In genomic region chr14:34139160-34140121, GRCh38 we compare ENCODE assay signal across 1 cellular context.
A peak's percentile ranks its signal among the peaks of the same experiment; 100 is the strongest.
TF ChIP-seq lines count a peak whose summit lies in the region.
"Not testable (repeated sequence)": the region's sequence is repeated elsewhere in the genome, so short reads cannot be mapped to it uniquely, and the experiment has no call there.

No MANE protein-coding gene starts in this region.

TF ChIP-seq in HepG2, 621 proteins besides CTCF, POLR2A, EP300 and RAD21 (continued from another document and continues in another):
- TF ChIP-seq ZBTB26 (CRISPR knock-in tag; IDR thresholded peaks at IDR 0.05; ENCODE audit: borderline replicate concordance) (0 out of 2 replicates have a peak, but pooled peaks have one; percentile 24), ZNF460 (CRISPR knock-in tag; IDR thresholded peaks at IDR 0.05; ENCODE audit: borderline replicate concordance) (0 out of 2 replicates have a peak, but pooled peaks have one; percentile 7), YEATS2 (CRISPR knock-in tag; IDR thresholded peaks at IDR 0.05; ENCODE audit: borderline replicate concordance) (peak; percentile 72; the same call in 1 of the 2 replicates), ZFP41 (CRISPR knock-in tag; IDR thresholded peaks at IDR 0.05; ENCODE audit: borderline replicate concordance) (peak; percentile 67; the same call in 1 of the 2 replicates), ETV5 (CRISPR knock-in tag; IDR thresholded peaks at IDR 0.05; ENCODE audit: borderline replicate concordance) (peak; percentile 47; the same call in 1 of the 2 replicates), ZSCAN29 (CRISPR knock-in tag; conservative IDR thresholded peaks at IDR 0.05) (0 out of 2 replicates have a peak, but pooled peaks have one; percentile 20), LCORL (CRISPR knock-in tag; IDR thresholded peaks at IDR 0.05) (peak; percentile 79), ARNTL (CRISPR knock-in tag; IDR thresholded peaks at IDR 0.05) (peak; percentile 34; the same call in 1 of the 2 replicates), MIER2 (CRISPR knock-in tag; IDR thresholded peaks at IDR 0.05) (0 out of 2 replicates have a peak, but pooled peaks have one; percentile 11), ZNF451 (CRISPR knock-in tag; IDR thresholded peaks at IDR 0.05) (0 out of 2 replicates have a peak, but pooled peaks have one; percentile 6), PITX1 (CRISPR knock-in tag; IDR thresholded peaks at IDR 0.05) (peak; percentile 27; the same call in 1 of the 2 replicates), ZNF724P (CRISPR knock-in tag; IDR thresholded peaks at IDR 0.05; ENCODE audit: borderline replicate concordance) (peak; percentile 38; the same call in 1 of the 2 replicates), TRIM24 (CRISPR knock-in tag; IDR thresholded peaks at IDR 0.05) (0 out of 2 replicates have a peak, but pooled peaks have one; percentile 13), ZMYM4 (CRISPR knock-in tag; IDR thresholded peaks at IDR 0.05) (peak; percentile 84), RBM39 (IDR thresholded peaks at IDR 0.05; ENCODE audit: low read depth, low read length, poor library complexity, severe bottlenecking) (peak; percentile 31), ZNF761 (CRISPR knock-in tag; conservative IDR thresholded peaks at IDR 0.05) (0 out of 2 replicates have a peak, but pooled peaks have one; percentile 50), ZNF790 (CRISPR knock-in tag; IDR thresholded peaks at IDR 0.05; ENCODE audit: borderline replicate concordance) (peak; percentile 61; the same call in 1 of the 2 replicates), ZNF788 (CRISPR knock-in tag; IDR thresholded peaks at IDR 0.05; ENCODE audit: borderline replicate concordance) (peak; percentile 53; the same call in 1 of the 2 replicates), BCL6 (CRISPR knock-in tag; IDR thresholded peaks at IDR 0.05) (peak; percentile 35; the same call in 1 of the 2 replicates), ZNF550 (CRISPR knock-in tag; IDR thresholded peaks at IDR 0.05; ENCODE audit: borderline replicate concordance) (0 out of 2 replicates have a peak, but pooled peaks have one; percentile 47), ZMYM3 (CRISPR knock-in tag; IDR thresholded peaks at IDR 0.05) (peak; percentile 66; the same call in 1 of the 2 replicates), SMAD3 (CRISPR knock-in tag; IDR thresholded peaks at IDR 0.05) (0 out of 2 replicates have a peak, but pooled peaks have one; percentile 77), HNF4G (IDR thresholded peaks at IDR 0.05; ENCODE audit: borderline replicate concordance, low read depth, low read length) (peak; percentile 45; the same call in 1 of the 2 replicates), HNF4G (CRISPR knock-in tag; IDR thresholded peaks at IDR 0.05; ENCODE audit: borderline replicate concordance, low read depth) (peak; percentile 51; the same call in 1 of the 2 replicates), TARDBP (CRISPR knock-in tag; IDR thresholded peaks at IDR 0.05) (peak; percentile 71; the same call in 1 of the 2 replicates), ZNF598 (CRISPR knock-in tag; IDR thresholded peaks at IDR 0.05; ENCODE audit: borderline replicate concordance) (peak; percentile 33; the same call in 1 of the 2 replicates), PPARG (CRISPR knock-in tag; conservative IDR thresholded peaks at IDR 0.05) (peak; percentile 24; the same call in 1 of the 2 replicates), MED1 (CRISPR knock-in tag; IDR thresholded peaks at IDR 0.05) (peak; percentile 38; the same call in 1 of the 2 replicates), ZNF362 (CRISPR knock-in tag; IDR thresholded peaks at IDR 0.05; ENCODE audit: borderline replicate concordance) (peak; percentile 60; the same call in 1 of the 2 replicates), RXRB (CRISPR knock-in tag; IDR thresholded peaks at IDR 0.05; ENCODE audit: borderline replicate concordance) (peak; percentile 62; the same call in 1 of the 2 replicates), KLF6 (CRISPR knock-in tag; IDR thresholded peaks at IDR 0.05) (peak; percentile 67; the same call in 1 of the 2 replicates), RXRA (CRISPR knock-in tag; IDR thresholded peaks at IDR 0.05) (peak; percentile 58; the same call in 1 of the 2 replicates), ZSCAN5A (CRISPR knock-in tag; IDR thresholded peaks at IDR 0.05; ENCODE audit: borderline replicate concordance) (peak; percentile 45; the same call in 1 of the 2 replicates), ZBTB38 (CRISPR knock-in tag; IDR thresholded peaks at IDR 0.05) (peak; percentile 86), ZNF775 (CRISPR knock-in tag; IDR thresholded peaks at IDR 0.05; ENCODE audit: borderline replicate concordance) (0 out of 2 replicates have a peak, but pooled peaks have one; percentile 56), PHF21A (CRISPR knock-in tag; IDR thresholded peaks at IDR 0.05) (peak; percentile 64), ZNF746 (CRISPR knock-in tag; IDR thresholded peaks at IDR 0.05) (0 out of 2 replicates have a peak, but pooled peaks have one; percentile 30), FOXO1 (CRISPR knock-in tag; IDR thresholded peaks at IDR 0.05) (peak; percentile 48), DPF2 (CRISPR knock-in tag; IDR thresholded peaks at IDR 0.05; ENCODE audit: borderline replicate concordance, low read depth) (0 out of 2 replicates have a peak, but pooled peaks have one; percentile 21), ZNF772 (CRISPR knock-in tag; IDR thresholded peaks at IDR 0.05) (peak; percentile 67), REPIN1 (CRISPR knock-in tag; IDR thresholded peaks at IDR 0.05; ENCODE audit: borderline replicate concordance, low read depth) (peak; percentile 74; the same call in 1 of the 2 replicates), HMG20A (CRISPR knock-in tag; IDR thresholded peaks at IDR 0.05; ENCODE audit: borderline replicate concordance) (peak; percentile 52; the same call in 1 of the 2 replicates), SAP130 (CRISPR knock-in tag; IDR thresholded peaks at IDR 0.05; ENCODE audit: low read depth) (peak; percentile 47), PRPF4 (IDR thresholded peaks at IDR 0.05; ENCODE audit: low read depth, low read length, poor library complexity, severe bottlenecking) (peak; percentile 87), MAFK (conservative IDR thresholded peaks at IDR 0.05 in 1 of 2, IDR thresholded peaks at IDR 0.05 in 1 of 2; ENCODE audit: low read length in 2 of 2) (peak in 1 of 2 experiments; percentile 8; a peak in 1 of 4 replicates), NCOA2 (CRISPR knock-in tag; IDR thresholded peaks at IDR 0.05) (peak; percentile 62)
- TF ChIP-seq LCORL (IDR thresholded peaks at IDR 0.05): not testable (repeated sequence)
- TF ChIP-seq, protein P1, sequence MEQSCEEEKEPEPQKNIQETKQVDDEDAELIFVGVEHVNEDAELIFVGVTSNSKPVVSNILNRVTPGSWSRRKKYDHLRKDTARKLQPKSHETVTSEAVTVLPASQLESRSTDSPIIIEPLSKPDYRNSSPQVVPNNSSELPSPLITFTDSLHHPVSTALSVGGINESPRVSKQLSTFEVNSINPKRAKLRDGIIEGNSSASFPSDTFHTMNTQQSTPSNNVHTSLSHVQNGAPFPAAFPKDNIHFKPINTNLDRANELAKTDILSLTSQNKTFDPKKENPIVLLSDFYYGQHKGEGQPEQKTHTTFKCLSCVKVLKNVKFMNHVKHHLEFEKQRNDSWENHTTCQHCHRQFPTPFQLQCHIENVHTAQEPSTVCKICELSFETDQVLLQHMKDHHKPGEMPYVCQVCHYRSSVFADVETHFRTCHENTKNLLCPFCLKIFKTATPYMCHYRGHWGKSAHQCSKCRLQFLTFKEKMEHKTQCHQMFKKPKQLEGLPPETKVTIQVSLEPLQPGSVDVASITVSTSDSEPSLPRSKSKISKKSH (CRISPR knock-in tag; IDR thresholded peaks at IDR 0.05; ENCODE audit: borderline replicate concordance): 0 out of 2 replicates have a peak, but pooled peaks have one; percentile 38
- TF ChIP-seq, protein P2, sequence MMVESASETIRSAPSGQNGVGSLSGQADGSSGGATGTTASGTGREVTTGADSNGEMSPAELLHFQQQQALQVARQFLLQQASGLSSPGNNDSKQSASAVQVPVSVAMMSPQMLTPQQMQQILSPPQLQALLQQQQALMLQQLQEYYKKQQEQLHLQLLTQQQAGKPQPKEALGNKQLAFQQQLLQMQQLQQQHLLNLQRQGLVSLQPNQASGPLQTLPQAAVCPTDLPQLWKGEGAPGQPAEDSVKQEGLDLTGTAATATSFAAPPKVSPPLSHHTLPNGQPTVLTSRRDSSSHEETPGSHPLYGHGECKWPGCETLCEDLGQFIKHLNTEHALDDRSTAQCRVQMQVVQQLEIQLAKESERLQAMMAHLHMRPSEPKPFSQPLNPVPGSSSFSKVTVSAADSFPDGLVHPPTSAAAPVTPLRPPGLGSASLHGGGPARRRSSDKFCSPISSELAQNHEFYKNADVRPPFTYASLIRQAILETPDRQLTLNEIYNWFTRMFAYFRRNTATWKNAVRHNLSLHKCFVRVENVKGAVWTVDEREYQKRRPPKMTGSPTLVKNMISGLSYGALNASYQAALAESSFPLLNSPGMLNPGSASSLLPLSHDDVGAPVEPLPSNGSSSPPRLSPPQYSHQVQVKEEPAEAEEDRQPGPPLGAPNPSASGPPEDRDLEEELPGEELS (CRISPR knock-in tag; IDR thresholded peaks at IDR 0.05): peak; percentile 86
- TF ChIP-seq, protein P3, sequence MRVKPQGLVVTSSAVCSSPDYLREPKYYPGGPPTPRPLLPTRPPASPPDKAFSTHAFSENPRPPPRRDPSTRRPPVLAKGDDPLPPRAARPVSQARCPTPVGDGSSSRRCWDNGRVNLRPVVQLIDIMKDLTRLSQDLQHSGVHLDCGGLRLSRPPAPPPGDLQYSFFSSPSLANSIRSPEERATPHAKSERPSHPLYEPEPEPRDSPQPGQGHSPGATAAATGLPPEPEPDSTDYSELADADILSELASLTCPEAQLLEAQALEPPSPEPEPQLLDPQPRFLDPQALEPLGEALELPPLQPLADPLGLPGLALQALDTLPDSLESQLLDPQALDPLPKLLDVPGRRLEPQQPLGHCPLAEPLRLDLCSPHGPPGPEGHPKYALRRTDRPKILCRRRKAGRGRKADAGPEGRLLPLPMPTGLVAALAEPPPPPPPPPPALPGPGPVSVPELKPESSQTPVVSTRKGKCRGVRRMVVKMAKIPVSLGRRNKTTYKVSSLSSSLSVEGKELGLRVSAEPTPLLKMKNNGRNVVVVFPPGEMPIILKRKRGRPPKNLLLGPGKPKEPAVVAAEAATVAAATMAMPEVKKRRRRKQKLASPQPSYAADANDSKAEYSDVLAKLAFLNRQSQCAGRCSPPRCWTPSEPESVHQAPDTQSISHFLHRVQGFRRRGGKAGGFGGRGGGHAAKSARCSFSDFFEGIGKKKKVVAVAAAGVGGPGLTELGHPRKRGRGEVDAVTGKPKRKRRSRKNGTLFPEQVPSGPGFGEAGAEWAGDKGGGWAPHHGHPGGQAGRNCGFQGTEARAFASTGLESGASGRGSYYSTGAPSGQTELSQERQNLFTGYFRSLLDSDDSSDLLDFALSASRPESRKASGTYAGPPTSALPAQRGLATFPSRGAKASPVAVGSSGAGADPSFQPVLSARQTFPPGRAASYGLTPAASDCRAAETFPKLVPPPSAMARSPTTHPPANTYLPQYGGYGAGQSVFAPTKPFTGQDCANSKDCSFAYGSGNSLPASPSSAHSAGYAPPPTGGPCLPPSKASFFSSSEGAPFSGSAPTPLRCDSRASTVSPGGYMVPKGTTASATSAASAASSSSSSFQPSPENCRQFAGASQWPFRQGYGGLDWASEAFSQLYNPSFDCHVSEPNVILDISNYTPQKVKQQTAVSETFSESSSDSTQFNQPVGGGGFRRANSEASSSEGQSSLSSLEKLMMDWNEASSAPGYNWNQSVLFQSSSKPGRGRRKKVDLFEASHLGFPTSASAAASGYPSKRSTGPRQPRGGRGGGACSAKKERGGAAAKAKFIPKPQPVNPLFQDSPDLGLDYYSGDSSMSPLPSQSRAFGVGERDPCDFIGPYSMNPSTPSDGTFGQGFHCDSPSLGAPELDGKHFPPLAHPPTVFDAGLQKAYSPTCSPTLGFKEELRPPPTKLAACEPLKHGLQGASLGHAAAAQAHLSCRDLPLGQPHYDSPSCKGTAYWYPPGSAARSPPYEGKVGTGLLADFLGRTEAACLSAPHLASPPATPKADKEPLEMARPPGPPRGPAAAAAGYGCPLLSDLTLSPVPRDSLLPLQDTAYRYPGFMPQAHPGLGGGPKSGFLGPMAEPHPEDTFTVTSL (CRISPR knock-in tag; IDR thresholded peaks at IDR 0.05; ENCODE audit: borderline replicate concordance): peak; percentile 34; the same call in 1 of the 2 replicates
- TF ChIP-seq, protein P4, sequence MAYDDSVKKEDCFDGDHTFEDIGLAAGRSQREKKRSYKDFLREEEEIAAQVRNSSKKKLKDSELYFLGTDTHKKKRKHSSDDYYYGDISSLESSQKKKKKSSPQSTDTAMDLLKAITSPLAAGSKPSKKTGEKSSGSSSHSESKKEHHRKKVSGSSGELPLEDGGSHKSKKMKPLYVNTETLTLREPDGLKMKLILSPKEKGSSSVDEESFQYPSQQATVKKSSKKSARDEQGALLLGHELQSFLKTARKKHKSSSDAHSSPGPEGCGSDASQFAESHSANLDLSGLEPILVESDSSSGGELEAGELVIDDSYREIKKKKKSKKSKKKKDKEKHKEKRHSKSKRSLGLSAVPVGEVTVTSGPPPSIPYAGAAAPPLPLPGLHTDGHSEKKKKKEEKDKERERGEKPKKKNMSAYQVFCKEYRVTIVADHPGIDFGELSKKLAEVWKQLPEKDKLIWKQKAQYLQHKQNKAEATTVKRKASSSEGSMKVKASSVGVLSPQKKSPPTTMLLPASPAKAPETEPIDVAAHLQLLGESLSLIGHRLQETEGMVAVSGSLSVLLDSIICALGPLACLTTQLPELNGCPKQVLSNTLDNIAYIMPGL (CRISPR knock-in tag; IDR thresholded peaks at IDR 0.05; ENCODE audit: borderline replicate concordance in 1 of 2, low read depth in 1 of 2): 0 out of 4 replicates have a peak, but pooled peaks of 1 of the 2 experiments have one; percentile 6
